Comparison of ENCODE assay signal across 16 cellular contexts in genomic region chr2:105809723-105810122, GRCh38.
DNase-seq lines count a peak whose midpoint lies in the region; ATAC-seq and TF ChIP-seq lines count a peak whose summit lies in the region.
"Had no signal": no experiment of that assay in that cellular context is flagged by ENCODE, and none has a peak within 500 bp of the region (broad histone marks: within the 10 kb centered on the region; RNA-seq: fewer than 3 reads in every experiment).

No MANE protein-coding gene starts in this region.

- no peaks in the 10 kb centered on the region for H3K27me3 ChIP-seq in psoas muscle (ENCODE audit: insufficient read depth in 3 of 3, low read length in 2 of 3)
- H3K27me3 ChIP-seq: cardiac muscle cell, uterus had no signal

- H3K27me3 Mint-ChIP-seq in activated naive CD4-positive, alpha-beta T cell treated with anti-CD3 and anti-CD28 coated beads, Interleukin-2, amount 50 U/mL, for 24 hours, result no peaks in the 10 kb centered on the region
- H3K27me3 Mint-ChIP-seq in activated T-helper 17 cell treated with anti-CD3 and anti-CD28 coated beads, Interleukin-2, amount 50 U/mL, for 72 hours, result no peaks in the 10 kb centered on the region
- no peaks in the 10 kb centered on the region for H3K27me3 Mint-ChIP-seq in memory B cell
- H3K27me3 Mint-ChIP-seq: activated naive CD4-positive, alpha-beta T cell treated with anti-CD3 and anti-CD28 coated beads, Interleukin-2, amount 10 ng/mL, durations not matched to agents 7 days and 5 days had no signal

- H3K4me1 ChIP-seq in psoas muscle, result peaks cover 51% of the 10 kb centered on the region
- H3K4me1 ChIP-seq: uterus had no signal

- H3K9me3 Mint-ChIP-seq in activated naive CD4-positive, alpha-beta T cell treated with anti-CD3 and anti-CD28 coated beads, Interleukin-2, amount 50 U/mL, for 24 hours, result peaks cover 6% of the 10 kb centered on the region
- H3K9me3 Mint-ChIP-seq in activated T-helper 17 cell treated with anti-CD3 and anti-CD28 coated beads, Interleukin-2, amount 50 U/mL, for 72 hours, result no peaks in the 10 kb centered on the region
- no peaks in the 10 kb centered on the region for H3K9me3 Mint-ChIP-seq in memory B cell
- H3K9me3 Mint-ChIP-seq: activated naive CD4-positive, alpha-beta T cell treated with anti-CD3 and anti-CD28 coated beads, Interleukin-2, amount 10 ng/mL, durations not matched to agents 7 days and 5 days had no signal

- H3K4me3 ChIP-seq in psoas muscle, result no peak overlapping the region
- H3K4me3 ChIP-seq: cardiac muscle cell, smooth muscle cell, uterus had no signal

- no peaks in the 10 kb centered on the region for H3K36me3 ChIP-seq in psoas muscle (ENCODE audit: insufficient read depth in 1 of 2, low read depth in 1 of 2)
- H3K36me3 ChIP-seq: cardiac muscle cell, uterus had no signal

- peak overlapping the region; percentile 73 for H3K4me3 Mint-ChIP-seq in activated naive CD4-positive, alpha-beta T cell treated with anti-CD3 and anti-CD28 coated beads, Interleukin-2, amount 50 U/mL, for 24 hours
- peak overlapping the region; percentile 62 for H3K4me3 Mint-ChIP-seq in activated T-helper 17 cell treated with anti-CD3 and anti-CD28 coated beads, Interleukin-2, amount 50 U/mL, for 72 hours
- peak overlapping the region; percentile 27 for H3K4me3 Mint-ChIP-seq in memory B cell
- H3K4me3 Mint-ChIP-seq: activated naive CD4-positive, alpha-beta T cell treated with anti-CD3 and anti-CD28 coated beads, Interleukin-2, amount 10 ng/mL, durations not matched to agents 7 days and 5 days had no signal

- peaks cover 96% of the 10 kb centered on the region for H3K4me1 Mint-ChIP-seq in activated naive CD4-positive, alpha-beta T cell treated with anti-CD3 and anti-CD28 coated beads, Interleukin-2, amount 50 U/mL, for 24 hours
- H3K4me1 Mint-ChIP-seq in activated T-helper 17 cell treated with anti-CD3 and anti-CD28 coated beads, Interleukin-2, amount 50 U/mL, for 72 hours, result peaks cover 65% of the 10 kb centered on the region
- H3K4me1 Mint-ChIP-seq in memory B cell, result peaks cover 38% of the 10 kb centered on the region

- no peaks in the 10 kb centered on the region for H3K9me3 ChIP-seq in psoas muscle
- H3K9me3 ChIP-seq: uterus had no signal

- peak overlapping the region; percentile 99 for H3K27ac Mint-ChIP-seq in activated naive CD4-positive, alpha-beta T cell treated with anti-CD3 and anti-CD28 coated beads, Interleukin-2, amount 50 U/mL, for 24 hours
- H3K27ac Mint-ChIP-seq in activated T-helper 17 cell treated with anti-CD3 and anti-CD28 coated beads, Interleukin-2, amount 50 U/mL, for 72 hours, result peak overlapping the region; percentile 93
- peak overlapping the region; percentile 75 for H3K27ac Mint-ChIP-seq in memory B cell
- H3K27ac Mint-ChIP-seq: activated naive CD4-positive, alpha-beta T cell treated with anti-CD3 and anti-CD28 coated beads, Interleukin-2, amount 10 ng/mL, durations not matched to agents 7 days and 5 days had no signal

- peaks cover 15% of the 10 kb centered on the region for H3K36me3 Mint-ChIP-seq in activated naive CD4-positive, alpha-beta T cell treated with anti-CD3 and anti-CD28 coated beads, Interleukin-2, amount 50 U/mL, for 24 hours
- peaks cover 88% of the 10 kb centered on the region for H3K36me3 Mint-ChIP-seq in activated T-helper 17 cell treated with anti-CD3 and anti-CD28 coated beads, Interleukin-2, amount 50 U/mL, for 72 hours (ENCODE audit: low read depth)
- peaks cover 2% of the 10 kb centered on the region for H3K36me3 Mint-ChIP-seq in memory B cell

- no peak overlapping the region for H3K27ac ChIP-seq in psoas muscle
- H3K27ac ChIP-seq: cardiac muscle cell, parathyroid adenoma, RWPE1, uterus had no signal

- DNase-seq in activated naive CD4-positive, alpha-beta T cell treated with anti-CD3 and anti-CD28 coated beads, Interleukin-2, amount 50 U/mL, for 16 hours, result no peak
- DNase-seq in memory B cell (ENCODE audit: low spot score in 2 of 2) (no peak), hippocampal formation (lab: John Stamatoyannopoulos, UW) (no peak), AG08395 (ENCODE audit: low spot score) (no peak), psoas muscle (no peak), Kasumi-1 (lab: John Stamatoyannopoulos, UW) (no peak)
- DNase-seq: activated naive CD4-positive, alpha-beta T cell treated with anti-CD3 and anti-CD28 coated beads, Interleukin-2, amount 10 ng/mL, durations not matched to agents 7 days and 5 days; DMS79; NCI-H1436; uterus had no signal

- WGBS in psoas muscle, 3 donors, result 93 to 98% (median 97%) methylated on average over 3 of the region's 3 CpGs

- intact Hi-C loops in psoas muscle (cut with DNase I), result no loop called here

- no peak for ATAC-seq in activated T-helper 17 cell treated with anti-CD3 and anti-CD28 coated beads, Interleukin-2, amount 50 U/mL, for 72 hours (replicated peaks)
- ATAC-seq in memory B cell (ENCODE audit: low read depth) (no peak), psoas muscle (no peak)

- TF ChIP-seq CTCF in psoas muscle (IDR thresholded peaks at IDR 0.05), result no peak
